In genomic region chr1:63012339-63012738, GRCh38 we compare ENCODE assay signal across 16 cellular contexts.
"Had no signal": no experiment of that assay in that cellular context is flagged by ENCODE, and none has a peak within 500 bp of the region (broad histone marks: within the 10 kb centered on the region; RNA-seq: fewer than 3 reads in every experiment).

No MANE protein-coding gene starts in this region.

- H3K9me3 ChIP-seq: breast epithelium, gastrocnemius medialis, mucosa of descending colon, prostate gland, thoracic aorta, vagina had no signal

- H3K27me3 ChIP-seq: breast epithelium, gastrocnemius medialis, hepatocyte, vagina had no signal

- ATAC-seq: activated CD4-positive, CD25-positive, alpha-beta regulatory T cell treated with anti-CD3 and anti-CD28 coated beads, Interleukin-2, amount 50 U/mL, for 24 hours; esophagus mucosa; mucosa of descending colon; naive thymus-derived CD8-positive, alpha-beta T cell; stimulated activated naive CD8-positive, alpha-beta T cell treated with anti-CD3 and anti-CD28 coated beads, Interleukin-15, amount 100 ng/mL, for 72 hours had no signal

- H3K79me2 ChIP-seq: hepatocyte had no signal

- H3K27ac ChIP-seq: breast epithelium, gastrocnemius medialis, hepatocyte, prostate gland, thoracic aorta, vagina had no signal

- H3K4me1 ChIP-seq: breast epithelium, gastrocnemius medialis, vagina had no signal

- DNase-seq: activated naive CD4-positive, alpha-beta T cell treated with anti-CD3 and anti-CD28 coated beads, Interleukin-2, amount 50 U/mL, for 16 hours; amygdala; dorsolateral prefrontal cortex; mucosa of descending colon; naive thymus-derived CD8-positive, alpha-beta T cell; stimulated activated CD4-positive, alpha-beta T cell treated with anti-CD3 and anti-CD28 coated beads, Interleukin-15, amount 100 ng/mL, for 24 hours; stimulated activated CD4-positive, alpha-beta T cell treated with anti-CD3 and anti-CD28 coated beads, Interleukin-4, amount 100 ng/mL, for 24 hours; stimulated activated naive CD8-positive, alpha-beta T cell treated with anti-CD3 and anti-CD28 coated beads, Interleukin-15, amount 100 ng/mL, for 72 hours had no signal

- H3K36me3 ChIP-seq: breast epithelium, gastrocnemius medialis, prostate gland, thoracic aorta, vagina had no signal

- H3K4me2 ChIP-seq: hepatocyte had no signal

- H3K4me3 ChIP-seq: breast epithelium, dorsolateral prefrontal cortex, gastrocnemius medialis, hepatocyte, mucosa of descending colon, prostate gland, thoracic aorta, vagina had no signal

- H2AFZ ChIP-seq: hepatocyte had no signal
